1 cellular context compared by ENCODE assay signal in the genomic region with DNA sequence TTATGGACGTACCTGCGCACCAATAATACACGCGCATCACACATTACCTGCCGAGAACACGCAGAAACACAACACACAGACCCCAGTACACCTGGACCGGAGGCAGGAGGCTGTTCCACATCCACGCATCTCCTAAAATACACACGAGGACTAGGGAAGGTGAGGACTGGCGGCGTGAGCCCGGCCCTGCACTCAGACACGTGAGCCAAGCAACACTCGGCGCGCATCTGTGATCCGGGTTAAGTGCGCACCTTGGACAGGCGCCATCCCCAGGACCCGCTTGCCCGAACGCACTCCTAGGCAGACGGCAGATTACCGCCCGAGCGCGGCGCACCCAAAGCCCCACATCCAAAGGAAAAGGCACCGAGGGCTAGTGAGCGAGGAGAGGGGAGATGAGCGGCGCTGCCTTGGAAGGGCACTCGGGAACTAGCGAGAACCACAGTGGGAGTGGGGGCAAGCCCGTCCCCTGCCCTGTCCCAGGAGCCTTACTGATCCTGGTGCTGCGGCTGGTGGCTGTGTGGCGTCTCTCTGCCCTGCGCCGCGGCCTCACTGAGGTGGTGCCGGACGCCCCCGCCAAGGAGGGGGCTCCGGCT.
TF ChIP-seq lines count a peak whose summit lies in the region.

No MANE protein-coding gene starts in this region.

TF ChIP-seq in HepG2, 621 proteins besides CTCF, POLR2A, EP300 and RAD21 (continued from another document and continues in another):
- TF ChIP-seq MYC (CRISPR knock-in tag; IDR thresholded peaks at IDR 0.05; ENCODE audit: borderline replicate concordance) (peak; percentile 1; the same call in 1 of the 2 replicates), ZNF839 (CRISPR knock-in tag; IDR thresholded peaks at IDR 0.05; ENCODE audit: borderline replicate concordance) (peak; percentile 77), ARNT2 (CRISPR knock-in tag; IDR thresholded peaks at IDR 0.05; ENCODE audit: low read depth) (0 out of 2 replicates have a peak, but pooled peaks have one; percentile 22), ZNF510 (CRISPR knock-in tag; IDR thresholded peaks at IDR 0.05; ENCODE audit: low read depth) (no peak), NR3C1 (CRISPR knock-in tag; IDR thresholded peaks at IDR 0.05) (no peak), TARDBP (CRISPR knock-in tag; IDR thresholded peaks at IDR 0.05) (no peak), IKZF4 (CRISPR knock-in tag; IDR thresholded peaks at IDR 0.05; ENCODE audit: borderline replicate concordance, low read depth, not compliant biosample characterization) (no peak), ZSCAN29 (CRISPR knock-in tag; conservative IDR thresholded peaks at IDR 0.05) (peak; percentile 81), NR2F1 (CRISPR knock-in tag; IDR thresholded peaks at IDR 0.05) (no peak), RXRB (CRISPR knock-in tag; IDR thresholded peaks at IDR 0.05; ENCODE audit: borderline replicate concordance) (0 out of 2 replicates have a peak, but pooled peaks have one; percentile 16), POLR2AphosphoS5 (IDR thresholded peaks at IDR 0.05; ENCODE audit: low read depth, low read length) (peak; percentile 13; the same call in 1 of the 2 replicates), HNF4G (IDR thresholded peaks at IDR 0.05; ENCODE audit: borderline replicate concordance, low read depth, low read length) (no peak), HNF4G (CRISPR knock-in tag; IDR thresholded peaks at IDR 0.05; ENCODE audit: borderline replicate concordance, low read depth) (0 out of 2 replicates have a peak, but pooled peaks have one; percentile 50), ZNF83 (CRISPR knock-in tag; IDR thresholded peaks at IDR 0.05; ENCODE audit: borderline replicate concordance) (no peak), ADNP (CRISPR knock-in tag; IDR thresholded peaks at IDR 0.05) (no peak), SIN3A (IDR thresholded peaks at IDR 0.05; ENCODE audit: borderline replicate concordance, low read depth, low read length) (peak; percentile 18; the same call in 1 of the 2 replicates), AGO2 (optimal IDR thresholded peaks at IDR 0.05; ENCODE audit: low read depth, low read length) (peak; percentile 52), SP1 (IDR thresholded peaks at IDR 0.05) (no peak), SP1 (CRISPR knock-in tag; IDR thresholded peaks at IDR 0.05) (0 out of 2 replicates have a peak, but pooled peaks have one; percentile 14), MTA3 (CRISPR knock-in tag; IDR thresholded peaks at IDR 0.05) (no peak), BHLHE40 (IDR thresholded peaks at IDR 0.05; ENCODE audit: low read length) (no peak; the same call in 1 of the 2 replicates)
- TF ChIP-seq, protein P1, sequence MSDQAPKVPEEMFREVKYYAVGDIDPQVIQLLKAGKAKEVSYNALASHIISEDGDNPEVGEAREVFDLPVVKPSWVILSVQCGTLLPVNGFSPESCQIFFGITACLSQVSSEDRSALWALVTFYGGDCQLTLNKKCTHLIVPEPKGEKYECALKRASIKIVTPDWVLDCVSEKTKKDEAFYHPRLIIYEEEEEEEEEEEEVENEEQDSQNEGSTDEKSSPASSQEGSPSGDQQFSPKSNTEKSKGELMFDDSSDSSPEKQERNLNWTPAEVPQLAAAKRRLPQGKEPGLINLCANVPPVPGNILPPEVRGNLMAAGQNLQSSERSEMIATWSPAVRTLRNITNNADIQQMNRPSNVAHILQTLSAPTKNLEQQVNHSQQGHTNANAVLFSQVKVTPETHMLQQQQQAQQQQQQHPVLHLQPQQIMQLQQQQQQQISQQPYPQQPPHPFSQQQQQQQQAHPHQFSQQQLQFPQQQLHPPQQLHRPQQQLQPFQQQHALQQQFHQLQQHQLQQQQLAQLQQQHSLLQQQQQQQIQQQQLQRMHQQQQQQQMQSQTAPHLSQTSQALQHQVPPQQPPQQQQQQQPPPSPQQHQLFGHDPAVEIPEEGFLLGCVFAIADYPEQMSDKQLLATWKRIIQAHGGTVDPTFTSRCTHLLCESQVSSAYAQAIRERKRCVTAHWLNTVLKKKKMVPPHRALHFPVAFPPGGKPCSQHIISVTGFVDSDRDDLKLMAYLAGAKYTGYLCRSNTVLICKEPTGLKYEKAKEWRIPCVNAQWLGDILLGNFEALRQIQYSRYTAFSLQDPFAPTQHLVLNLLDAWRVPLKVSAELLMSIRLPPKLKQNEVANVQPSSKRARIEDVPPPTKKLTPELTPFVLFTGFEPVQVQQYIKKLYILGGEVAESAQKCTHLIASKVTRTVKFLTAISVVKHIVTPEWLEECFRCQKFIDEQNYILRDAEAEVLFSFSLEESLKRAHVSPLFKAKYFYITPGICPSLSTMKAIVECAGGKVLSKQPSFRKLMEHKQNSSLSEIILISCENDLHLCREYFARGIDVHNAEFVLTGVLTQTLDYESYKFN (CRISPR knock-in tag; conservative IDR thresholded peaks at IDR 0.05): no peak
- TF ChIP-seq, protein P2, sequence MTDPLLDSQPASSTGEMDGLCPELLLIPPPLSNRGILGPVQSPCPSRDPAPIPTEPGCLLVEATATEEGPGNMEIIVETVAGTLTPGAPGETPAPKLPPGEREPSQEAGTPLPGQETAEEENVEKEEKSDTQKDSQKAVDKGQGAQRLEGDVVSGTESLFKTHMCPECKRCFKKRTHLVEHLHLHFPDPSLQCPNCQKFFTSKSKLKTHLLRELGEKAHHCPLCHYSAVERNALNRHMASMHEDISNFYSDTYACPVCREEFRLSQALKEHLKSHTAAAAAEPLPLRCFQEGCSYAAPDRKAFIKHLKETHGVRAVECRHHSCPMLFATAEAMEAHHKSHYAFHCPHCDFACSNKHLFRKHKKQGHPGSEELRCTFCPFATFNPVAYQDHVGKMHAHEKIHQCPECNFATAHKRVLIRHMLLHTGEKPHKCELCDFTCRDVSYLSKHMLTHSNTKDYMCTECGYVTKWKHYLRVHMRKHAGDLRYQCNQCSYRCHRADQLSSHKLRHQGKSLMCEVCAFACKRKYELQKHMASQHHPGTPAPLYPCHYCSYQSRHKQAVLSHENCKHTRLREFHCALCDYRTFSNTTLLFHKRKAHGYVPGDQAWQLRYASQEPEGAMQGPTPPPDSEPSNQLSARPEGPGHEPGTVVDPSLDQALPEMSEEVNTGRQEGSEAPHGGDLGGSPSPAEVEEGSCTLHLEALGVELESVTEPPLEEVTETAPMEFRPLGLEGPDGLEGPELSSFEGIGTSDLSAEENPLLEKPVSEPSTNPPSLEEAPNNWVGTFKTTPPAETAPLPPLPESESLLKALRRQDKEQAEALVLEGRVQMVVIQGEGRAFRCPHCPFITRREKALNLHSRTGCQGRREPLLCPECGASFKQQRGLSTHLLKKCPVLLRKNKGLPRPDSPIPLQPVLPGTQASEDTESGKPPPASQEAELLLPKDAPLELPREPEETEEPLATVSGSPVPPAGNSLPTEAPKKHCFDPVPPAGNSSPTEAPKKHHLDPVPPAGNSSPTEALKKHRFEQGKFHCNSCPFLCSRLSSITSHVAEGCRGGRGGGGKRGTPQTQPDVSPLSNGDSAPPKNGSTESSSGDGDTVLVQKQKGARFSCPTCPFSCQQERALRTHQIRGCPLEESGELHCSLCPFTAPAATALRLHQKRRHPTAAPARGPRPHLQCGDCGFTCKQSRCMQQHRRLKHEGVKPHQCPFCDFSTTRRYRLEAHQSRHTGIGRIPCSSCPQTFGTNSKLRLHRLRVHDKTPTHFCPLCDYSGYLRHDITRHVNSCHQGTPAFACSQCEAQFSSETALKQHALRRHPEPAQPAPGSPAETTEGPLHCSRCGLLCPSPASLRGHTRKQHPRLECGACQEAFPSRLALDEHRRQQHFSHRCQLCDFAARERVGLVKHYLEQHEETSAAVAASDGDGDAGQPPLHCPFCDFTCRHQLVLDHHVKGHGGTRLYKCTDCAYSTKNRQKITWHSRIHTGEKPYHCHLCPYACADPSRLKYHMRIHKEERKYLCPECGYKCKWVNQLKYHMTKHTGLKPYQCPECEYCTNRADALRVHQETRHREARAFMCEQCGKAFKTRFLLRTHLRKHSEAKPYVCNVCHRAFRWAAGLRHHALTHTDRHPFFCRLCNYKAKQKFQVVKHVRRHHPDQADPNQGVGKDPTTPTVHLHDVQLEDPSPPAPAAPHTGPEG (CRISPR knock-in tag; IDR thresholded peaks at IDR 0.05): no peak
- TF ChIP-seq, protein P3, sequence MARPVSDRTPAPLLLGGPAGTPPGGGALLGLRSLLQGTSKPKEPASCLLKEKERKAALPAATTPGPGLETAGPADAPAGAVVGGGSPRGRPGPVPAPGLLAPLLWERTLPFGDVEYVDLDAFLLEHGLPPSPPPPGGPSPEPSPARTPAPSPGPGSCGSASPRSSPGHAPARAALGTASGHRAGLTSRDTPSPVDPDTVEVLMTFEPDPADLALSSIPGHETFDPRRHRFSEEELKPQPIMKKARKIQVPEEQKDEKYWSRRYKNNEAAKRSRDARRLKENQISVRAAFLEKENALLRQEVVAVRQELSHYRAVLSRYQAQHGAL (CRISPR knock-in tag; IDR thresholded peaks at IDR 0.05; ENCODE audit: not compliant biosample characterization): no peak
- TF ChIP-seq, protein P4, sequence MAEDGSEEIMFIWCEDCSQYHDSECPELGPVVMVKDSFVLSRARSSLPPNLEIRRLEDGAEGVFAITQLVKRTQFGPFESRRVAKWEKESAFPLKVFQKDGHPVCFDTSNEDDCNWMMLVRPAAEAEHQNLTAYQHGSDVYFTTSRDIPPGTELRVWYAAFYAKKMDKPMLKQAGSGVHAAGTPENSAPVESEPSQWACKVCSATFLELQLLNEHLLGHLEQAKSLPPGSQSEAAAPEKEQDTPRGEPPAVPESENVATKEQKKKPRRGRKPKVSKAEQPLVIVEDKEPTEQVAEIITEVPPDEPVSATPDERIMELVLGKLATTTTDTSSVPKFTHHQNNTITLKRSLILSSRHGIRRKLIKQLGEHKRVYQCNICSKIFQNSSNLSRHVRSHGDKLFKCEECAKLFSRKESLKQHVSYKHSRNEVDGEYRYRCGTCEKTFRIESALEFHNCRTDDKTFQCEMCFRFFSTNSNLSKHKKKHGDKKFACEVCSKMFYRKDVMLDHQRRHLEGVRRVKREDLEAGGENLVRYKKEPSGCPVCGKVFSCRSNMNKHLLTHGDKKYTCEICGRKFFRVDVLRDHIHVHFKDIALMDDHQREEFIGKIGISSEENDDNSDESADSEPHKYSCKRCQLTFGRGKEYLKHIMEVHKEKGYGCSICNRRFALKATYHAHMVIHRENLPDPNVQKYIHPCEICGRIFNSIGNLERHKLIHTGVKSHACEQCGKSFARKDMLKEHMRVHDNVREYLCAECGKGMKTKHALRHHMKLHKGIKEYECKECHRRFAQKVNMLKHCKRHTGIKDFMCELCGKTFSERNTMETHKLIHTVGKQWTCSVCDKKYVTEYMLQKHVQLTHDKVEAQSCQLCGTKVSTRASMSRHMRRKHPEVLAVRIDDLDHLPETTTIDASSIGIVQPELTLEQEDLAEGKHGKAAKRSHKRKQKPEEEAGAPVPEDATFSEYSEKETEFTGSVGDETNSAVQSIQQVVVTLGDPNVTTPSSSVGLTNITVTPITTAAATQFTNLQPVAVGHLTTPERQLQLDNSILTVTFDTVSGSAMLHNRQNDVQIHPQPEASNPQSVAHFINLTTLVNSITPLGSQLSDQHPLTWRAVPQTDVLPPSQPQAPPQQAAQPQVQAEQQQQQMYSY (CRISPR knock-in tag; IDR thresholded peaks at IDR 0.05): no peak
- TF ChIP-seq, protein P5, sequence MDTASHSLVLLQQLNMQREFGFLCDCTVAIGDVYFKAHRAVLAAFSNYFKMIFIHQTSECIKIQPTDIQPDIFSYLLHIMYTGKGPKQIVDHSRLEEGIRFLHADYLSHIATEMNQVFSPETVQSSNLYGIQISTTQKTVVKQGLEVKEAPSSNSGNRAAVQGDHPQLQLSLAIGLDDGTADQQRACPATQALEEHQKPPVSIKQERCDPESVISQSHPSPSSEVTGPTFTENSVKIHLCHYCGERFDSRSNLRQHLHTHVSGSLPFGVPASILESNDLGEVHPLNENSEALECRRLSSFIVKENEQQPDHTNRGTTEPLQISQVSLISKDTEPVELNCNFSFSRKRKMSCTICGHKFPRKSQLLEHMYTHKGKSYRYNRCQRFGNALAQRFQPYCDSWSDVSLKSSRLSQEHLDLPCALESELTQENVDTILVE (CRISPR knock-in tag; IDR thresholded peaks at IDR 0.05): no peak
- TF ChIP-seq, protein P6, sequence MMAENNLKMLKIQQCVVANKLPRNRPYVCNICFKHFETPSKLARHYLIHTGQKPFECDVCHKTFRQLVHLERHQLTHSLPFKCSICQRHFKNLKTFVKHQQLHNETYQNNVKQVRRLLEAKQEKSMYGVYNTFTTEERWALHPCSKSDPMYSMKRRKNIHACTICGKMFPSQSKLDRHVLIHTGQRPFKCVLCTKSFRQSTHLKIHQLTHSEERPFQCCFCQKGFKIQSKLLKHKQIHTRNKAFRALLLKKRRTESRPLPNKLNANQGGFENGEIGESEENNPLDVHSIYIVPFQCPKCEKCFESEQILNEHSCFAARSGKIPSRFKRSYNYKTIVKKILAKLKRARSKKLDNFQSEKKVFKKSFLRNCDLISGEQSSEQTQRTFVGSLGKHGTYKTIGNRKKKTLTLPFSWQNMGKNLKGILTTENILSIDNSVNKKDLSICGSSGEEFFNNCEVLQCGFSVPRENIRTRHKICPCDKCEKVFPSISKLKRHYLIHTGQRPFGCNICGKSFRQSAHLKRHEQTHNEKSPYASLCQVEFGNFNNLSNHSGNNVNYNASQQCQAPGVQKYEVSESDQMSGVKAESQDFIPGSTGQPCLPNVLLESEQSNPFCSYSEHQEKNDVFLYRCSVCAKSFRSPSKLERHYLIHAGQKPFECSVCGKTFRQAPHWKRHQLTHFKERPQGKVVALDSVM (CRISPR knock-in tag; IDR thresholded peaks at IDR 0.05): no peak
- TF ChIP-seq, protein P7, sequence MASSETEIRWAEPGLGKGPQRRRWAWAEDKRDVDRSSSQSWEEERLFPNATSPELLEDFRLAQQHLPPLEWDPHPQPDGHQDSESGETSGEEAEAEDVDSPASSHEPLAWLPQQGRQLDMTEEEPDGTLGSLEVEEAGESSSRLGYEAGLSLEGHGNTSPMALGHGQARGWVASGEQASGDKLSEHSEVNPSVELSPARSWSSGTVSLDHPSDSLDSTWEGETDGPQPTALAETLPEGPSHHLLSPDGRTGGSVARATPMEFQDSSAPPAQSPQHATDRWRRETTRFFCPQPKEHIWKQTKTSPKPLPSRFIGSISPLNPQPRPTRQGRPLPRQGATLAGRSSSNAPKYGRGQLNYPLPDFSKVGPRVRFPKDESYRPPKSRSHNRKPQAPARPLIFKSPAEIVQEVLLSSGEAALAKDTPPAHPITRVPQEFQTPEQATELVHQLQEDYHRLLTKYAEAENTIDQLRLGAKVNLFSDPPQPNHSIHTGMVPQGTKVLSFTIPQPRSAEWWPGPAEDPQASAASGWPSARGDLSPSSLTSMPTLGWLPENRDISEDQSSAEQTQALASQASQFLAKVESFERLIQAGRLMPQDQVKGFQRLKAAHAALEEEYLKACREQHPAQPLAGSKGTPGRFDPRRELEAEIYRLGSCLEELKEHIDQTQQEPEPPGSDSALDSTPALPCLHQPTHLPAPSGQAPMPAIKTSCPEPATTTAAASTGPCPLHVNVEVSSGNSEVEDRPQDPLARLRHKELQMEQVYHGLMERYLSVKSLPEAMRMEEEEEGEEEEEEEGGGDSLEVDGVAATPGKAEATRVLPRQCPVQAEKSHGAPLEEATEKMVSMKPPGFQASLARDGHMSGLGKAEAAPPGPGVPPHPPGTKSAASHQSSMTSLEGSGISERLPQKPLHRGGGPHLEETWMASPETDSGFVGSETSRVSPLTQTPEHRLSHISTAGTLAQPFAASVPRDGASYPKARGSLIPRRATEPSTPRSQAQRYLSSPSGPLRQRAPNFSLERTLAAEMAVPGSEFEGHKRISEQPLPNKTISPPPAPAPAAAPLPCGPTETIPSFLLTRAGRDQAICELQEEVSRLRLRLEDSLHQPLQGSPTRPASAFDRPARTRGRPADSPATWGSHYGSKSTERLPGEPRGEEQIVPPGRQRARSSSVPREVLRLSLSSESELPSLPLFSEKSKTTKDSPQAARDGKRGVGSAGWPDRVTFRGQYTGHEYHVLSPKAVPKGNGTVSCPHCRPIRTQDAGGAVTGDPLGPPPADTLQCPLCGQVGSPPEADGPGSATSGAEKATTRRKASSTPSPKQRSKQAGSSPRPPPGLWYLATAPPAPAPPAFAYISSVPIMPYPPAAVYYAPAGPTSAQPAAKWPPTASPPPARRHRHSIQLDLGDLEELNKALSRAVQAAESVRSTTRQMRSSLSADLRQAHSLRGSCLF (CRISPR knock-in tag; IDR thresholded peaks at IDR 0.05; ENCODE audit: borderline replicate concordance): no peak
- TF ChIP-seq, protein P8, sequence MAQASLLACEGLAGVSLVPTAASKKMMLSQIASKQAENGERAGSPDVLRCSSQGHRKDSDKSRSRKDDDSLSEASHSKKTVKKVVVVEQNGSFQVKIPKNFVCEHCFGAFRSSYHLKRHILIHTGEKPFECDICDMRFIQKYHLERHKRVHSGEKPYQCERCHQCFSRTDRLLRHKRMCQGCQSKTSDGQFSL (CRISPR knock-in tag; IDR thresholded peaks at IDR 0.05): no peak
